ENCODE assay signal across 13 cellular contexts in the genomic region with DNA sequence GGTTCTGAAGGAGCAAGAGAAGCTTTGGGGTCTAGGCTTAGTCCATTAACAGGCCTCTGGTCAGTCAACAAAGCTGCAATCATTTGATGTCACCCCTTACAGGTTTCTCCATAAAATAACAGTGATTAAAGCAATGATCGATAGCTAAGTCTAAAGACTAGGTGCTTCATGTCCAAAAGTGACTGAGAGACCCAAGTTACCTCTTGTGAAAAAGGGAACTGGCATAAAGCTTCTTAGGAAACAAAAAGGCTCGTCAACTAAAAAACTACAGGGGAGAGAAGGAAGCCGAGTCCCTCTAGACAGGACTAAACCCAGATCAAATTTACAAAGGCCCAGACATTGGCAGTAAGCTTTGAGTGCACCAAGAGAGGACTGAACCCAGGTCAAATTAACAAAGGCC. TPM values are rescaled to one million over a fixed set of nuclear protein-coding genes. Genes with fewer than 3 reads are reported as not detected.
A peak's percentile ranks its signal among the peaks of the same experiment; 100 is the strongest.
DNase-seq lines count a peak whose midpoint lies in the region; ATAC-seq, FAIRE-seq and TF ChIP-seq lines count a peak whose summit lies in the region.
"Had no signal": no experiment of that assay in that cellular context is flagged by ENCODE, and none has a peak within 500 bp of the region (broad histone marks: within the 10 kb centered on the region; RNA-seq: fewer than 3 reads in every experiment).

No MANE protein-coding gene starts in this region.

- no peak for TF ChIP-seq CTCF in mammary epithelial cell (conservative IDR thresholded peaks at IDR 0.05 in 1 of 2, IDR thresholded peaks at IDR 0.05 in 1 of 2; ENCODE audit: extremely low read depth in 1 of 2, insufficient read depth in 1 of 2, low read depth in 1 of 2, low read length in 2 of 2)
- TF ChIP-seq CTCF in progenitor cell of endocrine pancreas (IDR thresholded peaks at IDR 0.05; ENCODE audit: unreplicated experiment): no peak

- H3K36me3 Mint-ChIP-seq in activated naive CD8-positive, alpha-beta T cell treated with anti-CD3 and anti-CD28 coated beads, Interleukin-2, amount 10 ng/mL, durations not matched to agents 7 days and 5 days: peaks cover 10% of the 10 kb centered on the region
- H3K36me3 Mint-ChIP-seq in activated naive CD8-positive, alpha-beta T cell treated with anti-CD3 and anti-CD28 coated beads for 36 hours: peaks cover 10% of the 10 kb centered on the region
- peaks cover 2% of the 10 kb centered on the region for H3K36me3 Mint-ChIP-seq in progenitor cell of endocrine pancreas (ENCODE audit: insufficient read depth)

- peaks cover 51% of the 10 kb centered on the region for H4K20me1 ChIP-seq in Karpas-422 (ENCODE audit: insufficient read depth, low read depth, low read length)
- H4K20me1 ChIP-seq in mammary epithelial cell (ENCODE audit: insufficient read depth, low read length): peaks cover 5% of the 10 kb centered on the region

- no peaks in the 10 kb centered on the region for H3K9me3 Mint-ChIP-seq in activated naive CD8-positive, alpha-beta T cell treated with anti-CD3 and anti-CD28 coated beads, Interleukin-2, amount 10 ng/mL, durations not matched to agents 7 days and 5 days
- H3K9me3 Mint-ChIP-seq in activated naive CD8-positive, alpha-beta T cell treated with anti-CD3 and anti-CD28 coated beads for 36 hours: no peaks in the 10 kb centered on the region
- no peaks in the 10 kb centered on the region for H3K9me3 Mint-ChIP-seq in progenitor cell of endocrine pancreas (ENCODE audit: low read depth)

- H2AFZ ChIP-seq in Karpas-422 (ENCODE audit: low read length) (no peak overlapping the region), mammary epithelial cell (ENCODE audit: low read depth, low read length) (no peak overlapping the region)

- dilution Hi-C loops in mammary epithelial cell (cut with HindIII; ENCODE audit: low sequenced_read_pairs): loop anchor here (5.0 kb wide), 1 partner anchor 81 kb away; no protein-coding TSS in a partner anchor

- H3K9ac ChIP-seq in Karpas-422 (ENCODE audit: low read length) (peak overlapping the region; percentile 92), mammary epithelial cell (ENCODE audit: insufficient read depth, low read length) (no peak overlapping the region)

- CTCF ChIA-PET in mammary epithelial cell (lab: Charles Lee; ENCODE audit: low non-redundant PET): no interaction called here

- peak overlapping the region; percentile 70 for H3K27ac ChIP-seq in Karpas-422 (ENCODE audit: low read length)
- no peak overlapping the region for H3K27ac ChIP-seq in mammary epithelial cell (ENCODE audit: insufficient read depth, low read depth, low read length)

- in situ Hi-C loops in mammary epithelial cell (cut with MboI; ENCODE audit: low sequenced_read_pairs in 2 of 2): no loop called here

- H3K79me2 ChIP-seq in Karpas-422 (ENCODE audit: low read length) (peaks cover 92% of the 10 kb centered on the region), mammary epithelial cell (ENCODE audit: insufficient read depth, low read length) (peaks cover 94% of the 10 kb centered on the region)

- ATAC-seq in activated naive CD8-positive, alpha-beta T cell treated with anti-CD3 and anti-CD28 coated beads, Interleukin-2, amount 10 ng/mL, durations not matched to agents 7 days and 5 days (ENCODE audit: low read depth): no peak

- H3K27me3 ChIP-seq in Karpas-422 (ENCODE audit: low read length): no peaks in the 10 kb centered on the region
- no peaks in the 10 kb centered on the region for H3K27me3 ChIP-seq in mammary epithelial cell (ENCODE audit: insufficient read depth, low read length)

- H3K27me3 Mint-ChIP-seq in activated naive CD8-positive, alpha-beta T cell treated with anti-CD3 and anti-CD28 coated beads, Interleukin-2, amount 10 ng/mL, durations not matched to agents 7 days and 5 days: no peaks in the 10 kb centered on the region
- H3K27me3 Mint-ChIP-seq in activated naive CD8-positive, alpha-beta T cell treated with anti-CD3 and anti-CD28 coated beads for 36 hours: no peaks in the 10 kb centered on the region
- no peaks in the 10 kb centered on the region for H3K27me3 Mint-ChIP-seq in progenitor cell of endocrine pancreas

- 96% methylated on average over 3 of the region's 3 CpGs for WGBS in mammary epithelial cell (ENCODE audit: low coverage, missing lambda C conversion rate)

- H3K27ac Mint-ChIP-seq in activated naive CD8-positive, alpha-beta T cell treated with anti-CD3 and anti-CD28 coated beads, Interleukin-2, amount 10 ng/mL, durations not matched to agents 7 days and 5 days: peak overlapping the region; percentile 23
- no peak overlapping the region for H3K27ac Mint-ChIP-seq in activated naive CD8-positive, alpha-beta T cell treated with anti-CD3 and anti-CD28 coated beads for 36 hours
- H3K27ac Mint-ChIP-seq in progenitor cell of endocrine pancreas: no peak overlapping the region

- H3K4me3 ChIP-seq in Karpas-422 (ENCODE audit: low read length) (peak overlapping the region; percentile 94), mammary epithelial cell (replicated peaks in 1 of 3; ENCODE audit: insufficient read depth in 1 of 3, low read depth in 2 of 3, low read length in 3 of 3) (no peak overlapping the region)

- no peaks in the 10 kb centered on the region for H3K9me3 ChIP-seq in Karpas-422 (ENCODE audit: low read length)
- H3K9me3 ChIP-seq in mammary epithelial cell (replicated peaks; ENCODE audit: insufficient read depth, low read length): no peaks in the 10 kb centered on the region

- peak overlapping the region; percentile 31 for H3K4me3 Mint-ChIP-seq in activated naive CD8-positive, alpha-beta T cell treated with anti-CD3 and anti-CD28 coated beads, Interleukin-2, amount 10 ng/mL, durations not matched to agents 7 days and 5 days
- no peak overlapping the region for H3K4me3 Mint-ChIP-seq in activated naive CD8-positive, alpha-beta T cell treated with anti-CD3 and anti-CD28 coated beads for 36 hours
- H3K4me3 Mint-ChIP-seq in progenitor cell of endocrine pancreas (ENCODE audit: low read depth): peak overlapping the region; percentile 41

- 0 out of 2 replicates have a peak, but pooled peaks cover 3% of the 10 kb centered on the region for H3K36me3 ChIP-seq in Karpas-422 (ENCODE audit: insufficient read depth, low read length)
- peaks cover 2% of the 10 kb centered on the region for H3K36me3 ChIP-seq in mammary epithelial cell (ENCODE audit: insufficient read depth, low read length)

- H3K4me1 Mint-ChIP-seq in activated naive CD8-positive, alpha-beta T cell treated with anti-CD3 and anti-CD28 coated beads, Interleukin-2, amount 10 ng/mL, durations not matched to agents 7 days and 5 days: peaks cover 27% of the 10 kb centered on the region
- peaks cover 41% of the 10 kb centered on the region for H3K4me1 Mint-ChIP-seq in activated naive CD8-positive, alpha-beta T cell treated with anti-CD3 and anti-CD28 coated beads for 36 hours
- H3K4me1 Mint-ChIP-seq in progenitor cell of endocrine pancreas (ENCODE audit: low read depth): peaks cover 35% of the 10 kb centered on the region

- no peak for DNase-seq in activated naive CD8-positive, alpha-beta T cell treated with anti-CD3 and anti-CD28 coated beads, Interleukin-2, amount 10 ng/mL, durations not matched to agents 7 days and 5 days
- DNase-seq in activated naive CD8-positive, alpha-beta T cell treated with anti-CD3 and anti-CD28 coated beads for 36 hours: no peak
- DNase-seq in Karpas-422: no peak
- DNase-seq in mammary epithelial cell: no peak
- no peak for DNase-seq in progenitor cell of endocrine pancreas (ENCODE audit: low spot score, unreplicated experiment)
- no peak for DNase-seq in urothelium cell line (ENCODE audit: low spot score)
- no peak for DNase-seq in activated CD4-positive, alpha-beta T cell treated with anti-CD3 and anti-CD28 coated beads for 48 hours
- no peak for DNase-seq in epidermal melanocyte (ENCODE audit: insufficient read length, low spot score)
- DNase-seq: activated effector memory CD4-positive, alpha-beta T cell treated with Interleukin-2 at 50 U/mL for 16 hours; NCI-H1694 treated with DMSO at 0.1 percent for 48 hours; OCI-M1; stimulated activated CD4-positive, alpha-beta T cell treated with anti-CD3 and anti-CD28 coated beads, Interleukin-2, amount 100 ng/mL, for 24 hours had no signal

- BruUV-seq in mammary epithelial cell (replicated peaks; lab: Mats Ljungman, UMichigan): no TSS peak

- no peaks in the 10 kb centered on the region for H3K9me2 ChIP-seq in Karpas-422 (replicated peaks; ENCODE audit: insufficient read depth, low read length)

- H3K4me1 ChIP-seq in Karpas-422 (ENCODE audit: low read length) (peaks cover 54% of the 10 kb centered on the region), mammary epithelial cell (ENCODE audit: insufficient read depth, low read length) (peaks cover 23% of the 10 kb centered on the region)

- FAIRE-seq in urothelium cell line (lab: Jason Lieb, UNC): no peak
- FAIRE-seq: GM19239 had no signal

- POLR2A ChIA-PET in activated naive CD8-positive, alpha-beta T cell treated with anti-CD3 and anti-CD28 coated beads, Interleukin-2, amount 10 ng/mL, durations not matched to agents 7 days and 5 days (lab: Charles Lee): interaction anchor here (1.2 kb wide), 1 partner anchor 9 kb away, joined by 3 read pairs; no protein-coding TSS in a partner anchor

- intact Hi-C loops in mammary epithelial cell (cut with micrococcal nuclease): no loop called here

- H3K4me2 ChIP-seq in Karpas-422 (ENCODE audit: low read depth, low read length, poor library complexity, severe bottlenecking) (peak overlapping the region; percentile 94), mammary epithelial cell (ENCODE audit: insufficient read depth, low read depth, low read length) (peak overlapping the region; percentile 46)

RNA-seq across cellular contexts. Expression of a gene that starts 2.2 kb away (rescaled TPM):
- total RNA-seq in activated naive CD8-positive, alpha-beta T cell treated with anti-CD3 and anti-CD28 coated beads, Interleukin-2, amount 10 ng/mL, durations not matched to agents 7 days and 5 days: 10 to 100 TPM; 25.4 to 26.3 TPM
- 10 to 100 TPM; 11.0 to 13.9 TPM for total RNA-seq in activated naive CD8-positive, alpha-beta T cell treated with anti-CD3 and anti-CD28 coated beads for 36 hours
- 26.2 and 31.1 TPM in 2 replicates for total RNA-seq in Karpas-422 (2014; rRNA removed; shearing (Covaris generic); ENCODE audit: low replicate concordance)
- total RNA-seq in mammary epithelial cell (10 to 100 TPM; 11.3 to 21.6 TPM), progenitor cell of endocrine pancreas (44.9 and 51.2 TPM in 2 replicates)
- polyA plus RNA-seq in mammary epithelial cell: 6.4 TPM
- polyA minus RNA-seq in mammary epithelial cell: 2.6 TPM

RNA-seq across cellular contexts. Expression of a gene that starts 35.0 kb away (rescaled TPM):
- total RNA-seq in activated naive CD8-positive, alpha-beta T cell treated with anti-CD3 and anti-CD28 coated beads, Interleukin-2, amount 10 ng/mL, durations not matched to agents 7 days and 5 days: 1 to 10 TPM in 1 of 2 experiments, under 1 TPM in 1; 0.82 to 1.0 TPM
- under 1 TPM; 0.44 to 0.56 TPM for total RNA-seq in activated naive CD8-positive, alpha-beta T cell treated with anti-CD3 and anti-CD28 coated beads for 36 hours
- 8.9 and 10.2 TPM in 2 replicates for total RNA-seq in Karpas-422 (2014; rRNA removed; shearing (Covaris generic); ENCODE audit: low replicate concordance)
- total RNA-seq in mammary epithelial cell: 1 to 10 TPM; 1.2 TPM
- polyA plus RNA-seq in mammary epithelial cell: 1.1 TPM
- polyA minus RNA-seq in mammary epithelial cell: 1.2 TPM
- total RNA-seq in progenitor cell of endocrine pancreas: 5.2 and 6.8 TPM in 2 replicates
